In genomic region chr17:75777243-75777922, GRCh38 we compare ENCODE assay signal across 8 cellular contexts. TPM values are rescaled to one million over a fixed set of nuclear protein-coding genes. Genes with fewer than 3 reads are reported as not detected.
DNase-seq lines count a peak whose midpoint lies in the region; ATAC-seq and TF ChIP-seq lines count a peak whose summit lies in the region.

No MANE protein-coding gene starts in this region.

- no peaks in the 10 kb centered on the region for H3K27me3 ChIP-seq in iPS-15b (ENCODE audit: control insufficient read depth, insufficient read depth, low read length)
- H3K27me3 ChIP-seq in spleen (replicated peaks in 1 of 7): no peaks in the 10 kb centered on the region

- no peak for TF ChIP-seq POLR2A in spleen (IDR thresholded peaks at IDR 0.05)

- H3K27me3 Mint-ChIP-seq in HFFc6 (ENCODE audit: insufficient read depth): peaks cover 59% of the 10 kb centered on the region
- peaks cover 3% of the 10 kb centered on the region for H3K27me3 Mint-ChIP-seq in activated CD8-positive, alpha-beta T cell treated with anti-CD3 and anti-CD28 coated beads, Interleukin-2, amount 10 ng/mL, durations not matched to agents 7 days and 5 days (ENCODE audit: low read depth)

- H3K27ac Mint-ChIP-seq in HFFc6: peak overlapping the region; percentile 97
- H3K27ac Mint-ChIP-seq in activated CD8-positive, alpha-beta T cell treated with anti-CD3 and anti-CD28 coated beads, Interleukin-2, amount 10 ng/mL, durations not matched to agents 7 days and 5 days: peak overlapping the region; percentile 80

- peaks cover 30% of the 10 kb centered on the region for H3K4me1 Mint-ChIP-seq in HFFc6 (ENCODE audit: low read depth)
- H3K4me1 Mint-ChIP-seq in activated CD8-positive, alpha-beta T cell treated with anti-CD3 and anti-CD28 coated beads, Interleukin-2, amount 10 ng/mL, durations not matched to agents 7 days and 5 days (ENCODE audit: low read depth): peaks cover 36% of the 10 kb centered on the region

- ATAC-seq in activated CD8-positive, alpha-beta T cell treated with anti-CD3 and anti-CD28 coated beads, Interleukin-2, amount 10 ng/mL, durations not matched to agents 7 days and 5 days: no peak
- ATAC-seq in HG03520 (IDR thresholded peaks at IDR 0.05; ENCODE audit: unreplicated experiment): no peak

- H3K9me3 ChIP-seq in iPS-15b (ENCODE audit: control insufficient read depth, insufficient read depth, low read length) (no peaks in the 10 kb centered on the region), spleen (no peaks in the 10 kb centered on the region)

- H3K4me3 ChIP-seq in iPS-15b (ENCODE audit: low read depth, low read length): peak overlapping the region; percentile 90
- peak overlapping the region; percentile 70 to 99 (median 92) for H3K4me3 ChIP-seq in spleen

- CTCF ChIA-PET in activated CD8-positive, alpha-beta T cell treated with anti-CD3 and anti-CD28 coated beads, Interleukin-2, amount 10 ng/mL, durations not matched to agents 7 days and 5 days (lab: Charles Lee): interaction anchor here (0.9 to 5.1 kb wide), 10 partner anchors 9 to 84 kb away, joined by 3 to 35 read pairs (median 6); partner anchors contain the start of gene GALK1

- no peak for DNase-seq in HFFc6
- no peak for DNase-seq in activated CD8-positive, alpha-beta T cell treated with anti-CD3 and anti-CD28 coated beads, Interleukin-2, amount 10 ng/mL, durations not matched to agents 7 days and 5 days
- DNase-seq in spleen: no peak
- no peak for DNase-seq in NCI-H526 (lab: John Stamatoyannopoulos, UW)
- DNase-seq in NCI-H69 (lab: John Stamatoyannopoulos, UW): no peak
- no peak for DNase-seq in pons (ENCODE audit: low spot score)

- peaks cover 22% of the 10 kb centered on the region for H3K9me3 Mint-ChIP-seq in HFFc6
- no peaks in the 10 kb centered on the region for H3K9me3 Mint-ChIP-seq in activated CD8-positive, alpha-beta T cell treated with anti-CD3 and anti-CD28 coated beads, Interleukin-2, amount 10 ng/mL, durations not matched to agents 7 days and 5 days (ENCODE audit: insufficient read depth)

- intact Hi-C loops in spleen (cut with DNase I; ENCODE audit: low total_unique reads): loop anchor here (5.0 kb wide), 1 partner anchor 70 kb away; no protein-coding TSS in a partner anchor

- WGBS in spleen, 5 donors: 8 to 18% (median 10%) methylated on average over 2 of the region's 2 CpGs

- peaks cover 15% of the 10 kb centered on the region for H3K36me3 ChIP-seq in iPS-15b (ENCODE audit: control insufficient read depth, insufficient read depth, low read length)
- H3K36me3 ChIP-seq in spleen: peaks cover 0 to 54% (median 32%) of the 10 kb centered on the region in 6 donors

- peak overlapping the region in 7 of 8 donors; percentile 97 to 100 (median 99) for H3K27ac ChIP-seq in spleen

- no peak for TF ChIP-seq CTCF in HFFc6 (IDR thresholded peaks at IDR 0.05)
- no peak for TF ChIP-seq CTCF in spleen (IDR thresholded peaks at IDR 0.05 in 8 of 11, conservative IDR thresholded peaks at IDR 0.05 in 3 of 11)

- POLR2A ChIA-PET in activated CD8-positive, alpha-beta T cell treated with anti-CD3 and anti-CD28 coated beads, Interleukin-2, amount 10 ng/mL, durations not matched to agents 7 days and 5 days (lab: Charles Lee): interaction anchor here (0.5 to 9.4 kb wide), 21 partner anchors 13 to 595 kb away, joined by 3 to 205 read pairs (median 5); partner anchors contain the start of genes GALK1, GGA3, MRPL38 and SUMO2

- no peak overlapping the region for H3K9ac ChIP-seq in iPS-15b (ENCODE audit: low read depth, low read length)

- peak overlapping the region; percentile 96 for H3K4me3 Mint-ChIP-seq in HFFc6
- peak overlapping the region; percentile 86 for H3K4me3 Mint-ChIP-seq in activated CD8-positive, alpha-beta T cell treated with anti-CD3 and anti-CD28 coated beads, Interleukin-2, amount 10 ng/mL, durations not matched to agents 7 days and 5 days

- H3K36me3 Mint-ChIP-seq in HFFc6 (ENCODE audit: low read depth): peaks cover 32% of the 10 kb centered on the region
- H3K36me3 Mint-ChIP-seq in activated CD8-positive, alpha-beta T cell treated with anti-CD3 and anti-CD28 coated beads, Interleukin-2, amount 10 ng/mL, durations not matched to agents 7 days and 5 days (ENCODE audit: low read depth): peaks cover 43% of the 10 kb centered on the region

- peaks cover 7% of the 10 kb centered on the region for H3K4me1 ChIP-seq in iPS-15b (ENCODE audit: control insufficient read depth, insufficient read depth, low read length)
- peaks cover 32 to 66% (median 50%) of the 10 kb centered on the region in 6 donors for H3K4me1 ChIP-seq in spleen

RNA-seq across cellular contexts. Expression of gene UNK, which starts 7.2 kb away (rescaled TPM):
- 10 to 100 TPM; 12.7 to 18.6 (median 16.2) TPM for total RNA-seq in HFFc6 (2021; fragmentation: NEBNext Ultra II Directional; extraction: Animal tissue kit (Norgen Biotek cat#: 25700))
- 10 to 100 TPM; 30.2 to 31.0 TPM for total RNA-seq in activated CD8-positive, alpha-beta T cell treated with anti-CD3 and anti-CD28 coated beads, Interleukin-2, amount 10 ng/mL, durations not matched to agents 7 days and 5 days
- total RNA-seq in spleen: 10 to 100 TPM; 35.4 to 53.8 (median 48.6) TPM
- 10 to 100 TPM; 19.0 to 41.9 (median 25.8) TPM for polyA plus RNA-seq in spleen

RNA-seq across cellular contexts. Expression of gene GALK1, which starts 12.4 kb away (rescaled TPM):
- total RNA-seq in HFFc6 (2021; fragmentation: NEBNext Ultra II Directional; extraction: Animal tissue kit (Norgen Biotek cat#: 25700)): 10 to 100 TPM; 33.8 to 43.2 (median 37.7) TPM
- 10 to 100 TPM; 52.2 to 56.9 TPM for total RNA-seq in activated CD8-positive, alpha-beta T cell treated with anti-CD3 and anti-CD28 coated beads, Interleukin-2, amount 10 ng/mL, durations not matched to agents 7 days and 5 days
- total RNA-seq in spleen: 10 to 100 TPM; 23.5 to 45.1 (median 33.5) TPM
- 10 to 100 TPM; 34.2 to 45.9 (median 37.0) TPM for polyA plus RNA-seq in spleen

RNA-seq across cellular contexts. Expression of gene ITGB4, which starts 56.1 kb away (rescaled TPM):
- 1 to 10 TPM in 1 of 6 experiments, under 1 TPM in 4, not detected in 1; 0.28 to 1.0 (median 0.76) TPM for total RNA-seq in HFFc6 (2021; fragmentation: NEBNext Ultra II Directional; extraction: Animal tissue kit (Norgen Biotek cat#: 25700))
- 1 to 10 TPM in 1 of 2 experiments, under 1 TPM in 1; 0.89 to 2.0 TPM for total RNA-seq in activated CD8-positive, alpha-beta T cell treated with anti-CD3 and anti-CD28 coated beads, Interleukin-2, amount 10 ng/mL, durations not matched to agents 7 days and 5 days
- total RNA-seq in spleen: 100 to 1,000 TPM in 3 of 7 donors, 10 to 100 TPM in 4; 80.4 to 205 (median 90.1) TPM
- 10 to 100 TPM; 16.6 to 49.9 (median 30.1) TPM for polyA plus RNA-seq in spleen

Comparison
In these comparisons a context has a peak if more than half of its experiments do, and no peak if none do; other contexts are left out.
1. RNA of gene ITGB4, which starts 56.1 kb away (total RNA-seq): 80.4 to 205 TPM in spleen; 0.89 to 2.0 TPM in activated CD8-positive, alpha-beta T cell treated with anti-CD3 and anti-CD28 coated beads, Interleukin-2, amount 10 ng/mL, durations not matched to agents 7 days and 5 days and 0.28 to 1.0 TPM in HFFc6; every median in the first group is over 10 times any median in the second.